1 cellular context compared by ENCODE assay signal in the genomic region with DNA sequence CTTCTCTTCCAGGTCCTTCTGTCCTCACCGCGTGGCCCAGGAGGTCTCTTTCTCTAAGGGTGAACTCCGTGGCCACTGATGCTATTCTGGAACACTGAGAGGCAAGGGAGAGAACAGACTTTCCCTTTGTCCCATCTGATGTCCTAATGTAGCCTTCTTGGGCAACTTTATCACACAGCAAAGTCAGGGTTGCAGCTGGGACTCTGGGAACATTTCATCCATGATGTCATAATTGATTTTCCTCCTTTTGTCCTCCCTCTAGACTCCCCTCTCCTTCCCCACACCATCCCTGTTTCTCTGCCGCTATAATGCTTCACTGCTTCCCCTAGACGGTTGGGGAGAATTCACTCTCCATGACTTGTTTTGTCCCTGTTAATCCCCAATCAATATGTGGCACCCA.
TF ChIP-seq lines count a peak whose summit lies in the region.

No MANE protein-coding gene starts in this region.

TF ChIP-seq in WTC11, 78 proteins besides CTCF, POLR2A, EP300 and RAD21 (continued from another document):
- no peak for TF ChIP-seq ZNF219 (CRISPR knock-in tag; IDR thresholded peaks at IDR 0.05; ENCODE audit: borderline replicate concordance)
